11 cellular contexts compared by ENCODE assay signal in genomic region chr2:46547223-46548102, GRCh38. TPM values are rescaled to one million over a fixed set of nuclear protein-coding genes. Genes with fewer than 3 reads are reported as not detected.
DNase-seq lines count a peak whose midpoint lies in the region; ATAC-seq and TF ChIP-seq lines count a peak whose summit lies in the region.
"Had no signal": no experiment of that assay in that cellular context is flagged by ENCODE, and none has a peak within 500 bp of the region (broad histone marks: within the 10 kb centered on the region; RNA-seq: fewer than 3 reads in every experiment).

No MANE protein-coding gene starts in this region.

- no peak overlapping the region for H3K4me3 Mint-ChIP-seq in nephron progenitor cell
- H3K4me3 Mint-ChIP-seq: activated CD4-positive, alpha-beta T cell treated with anti-CD3 and anti-CD28 coated beads, Interleukin-2, amount 10 ng/mL, durations not matched to agents 7 days and 5 days had no signal

- ATAC-seq in HG02588 (IDR thresholded peaks at IDR 0.05; ENCODE audit: unreplicated experiment) = no peak
- ATAC-seq: PC-3 had no signal

- H3K4me1 Mint-ChIP-seq in nephron progenitor cell = peaks cover 62% of the 10 kb centered on the region

- no peak overlapping the region for H3K4me3 ChIP-seq in fibroblast of the aortic adventitia (ENCODE audit: low read depth, low read length)

- DNase-seq in CD1c-positive myeloid dendritic cell (ENCODE audit: extremely low spot score) = peak; percentile 93
- DNase-seq in NCI-H446 treated with DMSO at 0.1 percent for 48 hours (lab: John Stamatoyannopoulos, UW) = peak; percentile 47
- DNase-seq in fibroblast of the aortic adventitia (ENCODE audit: low read depth) = peak; percentile 30
- DNase-seq in nephron progenitor cell = no peak
- DNase-seq in NCI-H2227 (lab: John Stamatoyannopoulos, UW; ENCODE audit: unreplicated experiment) = no peak
- no peak for DNase-seq in COLO668 (lab: John Stamatoyannopoulos, UW; ENCODE audit: unreplicated experiment)
- DNase-seq in NCI-H226 = no peak
- DNase-seq: activated CD4-positive, alpha-beta T cell treated with anti-CD3 and anti-CD28 coated beads, Interleukin-2, amount 10 ng/mL, durations not matched to agents 7 days and 5 days; PC-3; stimulated activated naive CD4-positive, alpha-beta T cell treated with Interleukin-2 at 50 U/mL for 16 hours had no signal

- H3K27me3 Mint-ChIP-seq in nephron progenitor cell (ENCODE audit: low read depth, poor library complexity) = no peaks in the 10 kb centered on the region
- H3K27me3 Mint-ChIP-seq: activated CD4-positive, alpha-beta T cell treated with anti-CD3 and anti-CD28 coated beads, Interleukin-2, amount 10 ng/mL, durations not matched to agents 7 days and 5 days had no signal

- peak overlapping the region; percentile 90 for H3K27ac Mint-ChIP-seq in nephron progenitor cell
- H3K27ac Mint-ChIP-seq: activated CD4-positive, alpha-beta T cell treated with anti-CD3 and anti-CD28 coated beads, Interleukin-2, amount 10 ng/mL, durations not matched to agents 7 days and 5 days had no signal

- TF ChIP-seq CTCF in fibroblast of the aortic adventitia (IDR thresholded peaks at IDR 0.05; ENCODE audit: insufficient read depth, low read length) (no peak), nephron progenitor cell (IDR thresholded peaks at IDR 0.05) (no peak)

- H3K9me3 Mint-ChIP-seq in nephron progenitor cell = no peaks in the 10 kb centered on the region
- H3K9me3 Mint-ChIP-seq: activated CD4-positive, alpha-beta T cell treated with anti-CD3 and anti-CD28 coated beads, Interleukin-2, amount 10 ng/mL, durations not matched to agents 7 days and 5 days had no signal

- peaks cover 4% of the 10 kb centered on the region for H3K36me3 Mint-ChIP-seq in nephron progenitor cell (ENCODE audit: low read depth)

RNA-seq across cellular contexts. Expression of gene ATP6V1E2, which starts 5.1 kb away (rescaled TPM):
- total RNA-seq in fibroblast of the aortic adventitia (ENCODE audit: low replicate concordance) = 4.5 and 5.8 TPM in 2 replicates

RNA-seq across cellular contexts. Expression of gene RHOQ, which starts 5.2 kb away (rescaled TPM):
- 101 and 237 TPM in 2 replicates for total RNA-seq in fibroblast of the aortic adventitia (ENCODE audit: low replicate concordance)

Comparison
In these comparisons a context has a peak if more than half of its experiments do, and no peak if none do; other contexts are left out.
1. DNase-seq: peak in CD1c-positive myeloid dendritic cell (single experiment), NCI-H446 treated with DMSO at 0.1 percent for 48 hours (single experiment) and fibroblast of the aortic adventitia (single experiment); none in nephron progenitor cell (single experiment), NCI-H2227 (single experiment), COLO668 (single experiment) and NCI-H226 (single experiment).